Comparison of ENCODE assay signal across 8 cellular contexts in genomic region chr5:172283020-172283861, GRCh38. TPM values are rescaled to one million over a fixed set of nuclear protein-coding genes. Genes with fewer than 3 reads are reported as not detected.
DNase-seq lines count a peak whose midpoint lies in the region; ATAC-seq and TF ChIP-seq lines count a peak whose summit lies in the region.

A gene with protein sequence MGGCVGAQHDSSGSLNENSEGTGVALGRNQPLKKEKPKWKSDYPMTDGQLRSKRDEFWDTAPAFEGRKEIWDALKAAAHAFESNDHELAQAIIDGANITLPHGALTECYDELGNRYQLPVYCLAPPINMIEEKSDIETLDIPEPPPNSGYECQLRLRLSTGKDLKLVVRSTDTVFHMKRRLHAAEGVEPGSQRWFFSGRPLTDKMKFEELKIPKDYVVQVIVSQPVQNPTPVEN (minus strand): TSS chr5:172283764. CDS start chr5:172283665, 99 bp downstream.

- peaks cover 18% of the 10 kb centered on the region for H3K4me1 ChIP-seq in CD8-positive, alpha-beta T cell (ENCODE audit: insufficient read depth, low read length)

- no peaks in the 10 kb centered on the region for H3K9me3 Mint-ChIP-seq in CD8-positive, alpha-beta T cell
- H3K9me3 Mint-ChIP-seq in activated T-helper 17 cell treated with anti-CD3 and anti-CD28 coated beads, Interleukin-2, amount 50 U/mL, for 72 hours = no peaks in the 10 kb centered on the region
- no peaks in the 10 kb centered on the region for H3K9me3 Mint-ChIP-seq in naive thymus-derived CD8-positive, alpha-beta T cell

- intact Hi-C loops in CD8-positive, alpha-beta T cell (cut with DNase I, micrococcal nuclease) = loop anchor here (1.0 to 10.0 kb wide), 9 partner anchors 94 to 898 kb away; partner anchors contain the start of genes FBXW11 (in 2 of the 2), CREBRF (in 1 of the 2), NPM1 (in 1 of the 2) and RPL26L1 (in 1 of the 2)

- ATAC-seq in CD8-positive, alpha-beta T cell = peak; percentile 76
- ATAC-seq in GM19452 (IDR thresholded peaks at IDR 0.05; ENCODE audit: unreplicated experiment) (peak; percentile 88), HG03565 (IDR thresholded peaks at IDR 0.05; ENCODE audit: unreplicated experiment) (peak; percentile 78)
- peak; percentile 88 for ATAC-seq in activated T-helper 17 cell treated with anti-CD3 and anti-CD28 coated beads, Interleukin-2, amount 50 U/mL, for 72 hours (replicated peaks)
- ATAC-seq in naive thymus-derived CD8-positive, alpha-beta T cell = peak; percentile 84 to 88

- H3K9me3 ChIP-seq in CD8-positive, alpha-beta T cell (ENCODE audit: low read length) = no peaks in the 10 kb centered on the region

- H3K4me1 Mint-ChIP-seq in CD8-positive, alpha-beta T cell (ENCODE audit: low read depth) = peaks cover 26% of the 10 kb centered on the region
- peaks cover 5% of the 10 kb centered on the region for H3K4me1 Mint-ChIP-seq in activated T-helper 17 cell treated with anti-CD3 and anti-CD28 coated beads, Interleukin-2, amount 50 U/mL, for 72 hours
- peaks cover 2 to 29% (median 24%) of the 10 kb centered on the region in 4 donors for H3K4me1 Mint-ChIP-seq in naive thymus-derived CD8-positive, alpha-beta T cell

- CTCF ChIA-PET in CD8-positive, alpha-beta T cell (lab: Charles Lee) = interaction anchor here (0.6 to 4.8 kb wide), 12 partner anchors 10 to 407 kb away, joined by 3 to 42 read pairs (median 4); partner anchors contain the start of gene STK10

- no peaks in the 10 kb centered on the region for H3K27me3 ChIP-seq in CD8-positive, alpha-beta T cell (ENCODE audit: insufficient read depth, low read length)

- H3K27me3 Mint-ChIP-seq in CD8-positive, alpha-beta T cell (ENCODE audit: low read depth) = no peaks in the 10 kb centered on the region
- H3K27me3 Mint-ChIP-seq in activated T-helper 17 cell treated with anti-CD3 and anti-CD28 coated beads, Interleukin-2, amount 50 U/mL, for 72 hours = no peaks in the 10 kb centered on the region
- no peaks in the 10 kb centered on the region for H3K27me3 Mint-ChIP-seq in naive thymus-derived CD8-positive, alpha-beta T cell

- H3K27ac ChIP-seq in CD8-positive, alpha-beta T cell (ENCODE audit: low read depth, low read length) = no peak within 1 kb of the TSS

- POLR2A ChIA-PET in CD8-positive, alpha-beta T cell (lab: Charles Lee) = interaction anchor here (0.7 to 1.3 kb wide), 5 partner anchors 8 to 278 kb away, joined by 3 to 4 read pairs (median 3); partner anchors contain the start of gene FBXW11
- POLR2A ChIA-PET in naive thymus-derived CD8-positive, alpha-beta T cell (lab: Charles Lee) = interaction anchor here (0.7 to 0.8 kb wide), 2 partner anchors 109 to 217 kb away, joined by 3 read pairs; no protein-coding TSS in a partner anchor

- peaks cover 2% of the 10 kb centered on the region for H3K36me3 Mint-ChIP-seq in CD8-positive, alpha-beta T cell
- no peaks in the 10 kb centered on the region for H3K36me3 Mint-ChIP-seq in activated T-helper 17 cell treated with anti-CD3 and anti-CD28 coated beads, Interleukin-2, amount 50 U/mL, for 72 hours (ENCODE audit: low read depth)
- H3K36me3 Mint-ChIP-seq in naive thymus-derived CD8-positive, alpha-beta T cell = no peaks in the 10 kb centered on the region

- H3K4me3 ChIP-seq in CD8-positive, alpha-beta T cell (ENCODE audit: low read depth, low read length) = peak within 1 kb of the TSS; percentile 76
- H3K4me3 ChIP-seq in fibroblast of mammary gland (ENCODE audit: control insufficient read depth, low read depth, low read length) = peak within 1 kb of the TSS; percentile 72

- peak; percentile 44 to 83 (median 63) for DNase-seq in CD8-positive, alpha-beta T cell
- peak; percentile 57 for DNase-seq in OCI-M1 (lab: John Stamatoyannopoulos, UW)
- peak; percentile 59 for DNase-seq in fibroblast of mammary gland (ENCODE audit: low read depth)
- DNase-seq in naive thymus-derived CD8-positive, alpha-beta T cell = peak; percentile 10 to 81 (median 66)
- peak in 5 of 6 experiments; percentile 26 to 73 (median 61) for DNase-seq in stimulated activated naive CD4-positive, alpha-beta T cell (lab: John Stamatoyannopoulos, UW)

- H3K36me3 ChIP-seq in CD8-positive, alpha-beta T cell (ENCODE audit: insufficient read depth, low read length) = no peaks in the 10 kb centered on the region

- H3K27ac Mint-ChIP-seq in CD8-positive, alpha-beta T cell = peak within 1 kb of the TSS; percentile 77
- peak within 1 kb of the TSS; percentile 79 for H3K27ac Mint-ChIP-seq in activated T-helper 17 cell treated with anti-CD3 and anti-CD28 coated beads, Interleukin-2, amount 50 U/mL, for 72 hours
- H3K27ac Mint-ChIP-seq in naive thymus-derived CD8-positive, alpha-beta T cell = peak within 1 kb of the TSS; percentile 66 to 92 (median 81)

- H3K4me3 Mint-ChIP-seq in CD8-positive, alpha-beta T cell = peak within 1 kb of the TSS; percentile 88
- H3K4me3 Mint-ChIP-seq in activated T-helper 17 cell treated with anti-CD3 and anti-CD28 coated beads, Interleukin-2, amount 50 U/mL, for 72 hours = peak within 1 kb of the TSS; percentile 88
- H3K4me3 Mint-ChIP-seq in naive thymus-derived CD8-positive, alpha-beta T cell = peak within 1 kb of the TSS; percentile 84 to 94 (median 90)

- TF ChIP-seq CTCF in CD8-positive, alpha-beta T cell (IDR thresholded peaks at IDR 0.05) = peak; percentile 61
- TF ChIP-seq CTCF in fibroblast of mammary gland (conservative IDR thresholded peaks at IDR 0.05; ENCODE audit: control insufficient read depth, insufficient read depth, low read depth, low read length) = no peak

RNA-seq across cellular contexts. Expression of the gene that starts here (rescaled TPM):
- total RNA-seq in CD8-positive, alpha-beta T cell = under 1 TPM; 0.78 to 0.79 TPM
- total RNA-seq in activated T-helper 17 cell treated with anti-CD3 and anti-CD28 coated beads, Interleukin-2, amount 50 U/mL, for 72 hours = 1 to 10 TPM; 7.7 to 8.3 TPM
- total RNA-seq in naive thymus-derived CD8-positive, alpha-beta T cell = 1 to 10 TPM; 6.0 to 6.1 TPM
- 1 to 10 TPM; 1.2 to 4.3 (median 2.7) TPM for polyA plus RNA-seq in naive thymus-derived CD8-positive, alpha-beta T cell

Comparison
In these comparisons a context has a peak if more than half of its experiments do, and no peak if none do; other contexts are left out.
1. Peak in DNase-seq, ATAC-seq and H3K4me3 ChIP-seq in CD8-positive, alpha-beta T cell; RNA of the gene not detected or under 1 TPM.